25 cellular contexts compared by ENCODE assay signal in the genomic region with DNA sequence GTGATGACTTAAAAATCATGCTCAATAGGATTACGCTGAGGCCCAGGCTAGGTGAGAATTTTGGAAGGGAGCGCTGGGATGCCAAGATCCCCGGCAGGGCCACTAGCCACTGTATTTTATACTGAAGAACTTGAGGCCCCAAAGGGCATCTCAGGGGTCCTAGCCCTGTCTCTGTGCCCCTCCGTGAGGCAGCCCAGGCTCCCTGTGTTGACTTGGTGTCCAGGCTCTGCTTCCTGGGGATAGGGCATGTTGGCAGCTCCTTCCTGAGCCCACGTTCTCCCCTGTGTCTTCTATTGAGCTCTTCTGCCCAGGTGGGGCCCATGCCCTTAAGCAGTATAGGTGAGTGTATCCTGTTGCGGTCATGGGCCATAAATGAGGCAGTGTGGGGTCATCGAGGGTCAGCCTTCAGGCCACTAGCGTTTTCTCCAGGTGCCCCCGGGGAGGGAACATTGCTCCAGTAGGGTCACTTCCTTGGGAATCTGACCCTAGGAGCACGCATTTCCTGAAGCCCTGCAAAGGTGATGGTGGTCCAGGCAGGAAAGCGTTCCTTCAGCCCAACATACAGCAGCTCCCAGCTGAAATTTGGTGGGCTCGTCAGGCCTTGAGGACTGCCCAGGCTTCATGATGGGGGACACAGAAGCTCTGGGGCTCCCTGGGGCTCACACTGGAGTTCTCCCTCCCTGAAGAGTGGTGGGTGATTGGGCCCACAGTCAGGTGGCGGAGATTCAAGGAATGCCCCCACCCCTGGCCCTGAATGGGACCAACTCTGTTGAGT.
DNase-seq lines count a peak whose midpoint lies in the region; ATAC-seq, FAIRE-seq and TF ChIP-seq lines count a peak whose summit lies in the region.
"Had no signal": no experiment of that assay in that cellular context is flagged by ENCODE, and none has a peak within 500 bp of the region (broad histone marks: within the 10 kb centered on the region; RNA-seq: fewer than 3 reads in every experiment).

No MANE protein-coding gene starts in this region.

- no peaks in the 10 kb centered on the region for H3K79me2 ChIP-seq in astrocyte (ENCODE audit: insufficient read depth, low read length)

- H3K4me1 Mint-ChIP-seq in astrocyte (ENCODE audit: low read depth, unreplicated experiment), result no peaks in the 10 kb centered on the region
- H3K4me1 Mint-ChIP-seq in nephron progenitor cell, result no peaks in the 10 kb centered on the region
- H3K4me1 Mint-ChIP-seq: activated naive CD4-positive, alpha-beta T cell treated with anti-CD3 and anti-CD28 coated beads, Interleukin-2, amount 50 U/mL, for 24 hours; central memory CD8-positive, alpha-beta T cell; memory B cell had no signal

- H3K27me3 ChIP-seq in astrocyte (ENCODE audit: insufficient read depth, low read length), result no peaks in the 10 kb centered on the region
- H3K27me3 ChIP-seq: SJSA1 had no signal

- ATAC-seq in omental fat pad (ENCODE audit: low FRiP score), result no peak

- FAIRE-seq in D721Med (lab: Jason Lieb, UNC) (no peak), astrocyte (lab: Jason Lieb, UNC) (no peak)
- FAIRE-seq: HTR-8/SVneo had no signal

- H3K9me3 ChIP-seq in astrocyte (ENCODE audit: insufficient read depth, low read depth, low read length), result peaks cover 36% of the 10 kb centered on the region
- H3K9me3 ChIP-seq: SJSA1 had no signal

- H3K9ac ChIP-seq in astrocyte (ENCODE audit: low read length), result no peak overlapping the region

- no peak overlapping the region for H3K4me3 ChIP-seq in astrocyte (ENCODE audit: insufficient read depth, low read depth, low read length)
- H3K4me3 ChIP-seq: PC-9, SJSA1 had no signal

- peak overlapping the region; percentile 34 for H3K27ac Mint-ChIP-seq in astrocyte (ENCODE audit: unreplicated experiment)
- H3K27ac Mint-ChIP-seq in nephron progenitor cell, result no peak overlapping the region
- H3K27ac Mint-ChIP-seq: activated naive CD4-positive, alpha-beta T cell treated with anti-CD3 and anti-CD28 coated beads, Interleukin-2, amount 50 U/mL, for 24 hours; activated T-helper 1 cell treated with anti-CD3 and anti-CD28 coated beads, Interleukin-12 subunit alpha, Interleukin-12 subunit beta, Interleukin-2, Interleukin-4 antibody, amounts not matched to agents 30 ng/mL and 10 ng/mL and 1 ng/mL, durations not matched to agents 14 hours and 24 hours and 36 hours; memory B cell had no signal

- no peaks in the 10 kb centered on the region for H3K4me1 ChIP-seq in astrocyte (ENCODE audit: insufficient read depth, low read length)
- H3K4me1 ChIP-seq: SJSA1 had no signal

- DNase-seq in 8988T (peak; percentile 4), D721Med (ENCODE audit: insufficient read length, low spot score) (peak; percentile 7), astrocyte (ENCODE audit: low read depth) (no peak), omental fat pad (ENCODE audit: low spot score) (peak; percentile 14), NCI-H748 (lab: John Stamatoyannopoulos, UW; ENCODE audit: unreplicated experiment) (no peak), nephron progenitor cell (no peak), RWPE1 (ENCODE audit: low spot score) (no peak), GF-D8 (lab: John Stamatoyannopoulos, UW) (no peak)
- DNase-seq: KBM-7; kidney glomerular epithelial cell; MM.1S; NCI-H1436 treated with DMSO at 0.1 percent for 48 hours; NCI-H510A treated with DMSO at 0.1 percent for 48 hours; occipital lobe; PC-9; stimulated activated CD4-positive, alpha-beta T cell treated with anti-CD3 and anti-CD28 coated beads, Interleukin-12 subunit alpha, Interleukin-12 subunit beta, amount 100 ng/mL, for 4 hours; stimulated activated naive CD4-positive, alpha-beta T cell treated with Interleukin-2 at 50 U/mL for 16 hours had no signal

- H2AFZ ChIP-seq in astrocyte (ENCODE audit: low read depth, low read length), result no peak overlapping the region
- H2AFZ ChIP-seq: PC-9 had no signal

- TF ChIP-seq CTCF in D721Med (IDR thresholded peaks at IDR 0.05; ENCODE audit: insufficient read depth, missing control alignments) (no peak), astrocyte (IDR thresholded peaks at IDR 0.05; ENCODE audit: insufficient read depth, low read depth, low read length) (no peak), omental fat pad (IDR thresholded peaks at IDR 0.05) (no peak), nephron progenitor cell (IDR thresholded peaks at IDR 0.05) (no peak), RWPE1 (conservative IDR thresholded peaks at IDR 0.05; ENCODE audit: low read depth) (no peak)

- CTCF ChIA-PET in RWPE1 (lab: Yijun Ruan, JAX), result no interaction called here

- H4K20me1 ChIP-seq in astrocyte (ENCODE audit: insufficient read depth, low read length), result no peaks in the 10 kb centered on the region

- H3K36me3 Mint-ChIP-seq in astrocyte (ENCODE audit: low read depth, unreplicated experiment) (peaks cover 9% of the 10 kb centered on the region), nephron progenitor cell (ENCODE audit: low read depth) (no peaks in the 10 kb centered on the region)
- H3K36me3 Mint-ChIP-seq: activated naive CD4-positive, alpha-beta T cell treated with anti-CD3 and anti-CD28 coated beads, Interleukin-2, amount 50 U/mL, for 24 hours; memory B cell had no signal

- H3K9me3 Mint-ChIP-seq in astrocyte (ENCODE audit: unreplicated experiment) (peaks cover 24% of the 10 kb centered on the region), nephron progenitor cell (peaks cover 70% of the 10 kb centered on the region)

- H3K27ac ChIP-seq in astrocyte (ENCODE audit: low read depth, low read length) (no peak overlapping the region), RWPE1 (no peak overlapping the region)
- H3K27ac ChIP-seq: C4-2B, epithelial cell of prostate, PC-9, SJSA1 had no signal

- POLR2A ChIA-PET in RWPE1 (lab: Yijun Ruan, JAX; ENCODE audit: low non-redundant PET), result no interaction called here

- H3K36me3 ChIP-seq in astrocyte (ENCODE audit: insufficient read depth, low read length), result no peaks in the 10 kb centered on the region
- H3K36me3 ChIP-seq: SJSA1 had no signal

- H3K27me3 Mint-ChIP-seq in astrocyte (ENCODE audit: low read depth, unreplicated experiment), result no peaks in the 10 kb centered on the region
- no peaks in the 10 kb centered on the region for H3K27me3 Mint-ChIP-seq in nephron progenitor cell (ENCODE audit: low read depth, poor library complexity)
- H3K27me3 Mint-ChIP-seq: activated naive CD4-positive, alpha-beta T cell treated with anti-CD3 and anti-CD28 coated beads, Interleukin-2, amount 50 U/mL, for 24 hours; central memory CD8-positive, alpha-beta T cell; memory B cell had no signal

- H3K4me2 ChIP-seq in astrocyte (ENCODE audit: low read length), result no peak overlapping the region
- H3K4me2 ChIP-seq: PC-9 had no signal

- no peak overlapping the region for H3K4me3 Mint-ChIP-seq in astrocyte (ENCODE audit: unreplicated experiment)
- H3K4me3 Mint-ChIP-seq in nephron progenitor cell, result no peak overlapping the region
- H3K4me3 Mint-ChIP-seq: activated naive CD4-positive, alpha-beta T cell treated with anti-CD3 and anti-CD28 coated beads, Interleukin-2, amount 50 U/mL, for 24 hours; activated T-helper 1 cell treated with anti-CD3 and anti-CD28 coated beads, Interleukin-12 subunit alpha, Interleukin-12 subunit beta, Interleukin-2, Interleukin-4 antibody, amounts not matched to agents 30 ng/mL and 10 ng/mL and 1 ng/mL, durations not matched to agents 14 hours and 24 hours and 36 hours; central memory CD8-positive, alpha-beta T cell; memory B cell had no signal

Comparison
In these comparisons a context has a peak if more than half of its experiments do, and no peak if none do; other contexts are left out.
1. DNase-seq: peak in 8988T (single experiment), D721Med (single experiment) and omental fat pad (single experiment); none in astrocyte (single experiment), NCI-H748 (single experiment), nephron progenitor cell (single experiment), RWPE1 (single experiment) and GF-D8 (single experiment).